ENCODE assay signal across 20 cellular contexts in genomic region chr14:83860757-83861156, GRCh38.
A peak's percentile ranks its signal among the peaks of the same experiment; 100 is the strongest.
DNase-seq lines count a peak whose midpoint lies in the region; ATAC-seq, FAIRE-seq and TF ChIP-seq lines count a peak whose summit lies in the region.
"Had no signal": no experiment of that assay in that cellular context is flagged by ENCODE, and none has a peak within 500 bp of the region (broad histone marks: within the 10 kb centered on the region; RNA-seq: fewer than 3 reads in every experiment).

No MANE protein-coding gene starts in this region.

- H3K27me3 ChIP-seq in mammary epithelial cell (ENCODE audit: insufficient read depth, low read length) (no peaks in the 10 kb centered on the region), IMR-90 (ENCODE audit: control insufficient read depth, insufficient read depth, low read length) (no peaks in the 10 kb centered on the region), bronchial epithelial cell (ENCODE audit: control insufficient read depth, insufficient read depth, low read length) (no peaks in the 10 kb centered on the region)

- H3K79me1 ChIP-seq in IMR-90 (ENCODE audit: low read depth in 1 of 2, low read length in 2 of 2), result no peaks in the 10 kb centered on the region

- no peaks in the 10 kb centered on the region for H3K9me1 ChIP-seq in IMR-90 (ENCODE audit: insufficient read depth, low read length)

- H3K23ac ChIP-seq in IMR-90 (ENCODE audit: low read depth, low read length), result no peak overlapping the region

- intact Hi-C loops in MCF 10A (cut with micrococcal nuclease) (no loop called here), mammary epithelial cell (cut with micrococcal nuclease) (no loop called here), IMR-90 (cut with micrococcal nuclease) (no loop called here), Right ventricle myocardium superior (cut with DNase I) (no loop called here)

- H2AFZ ChIP-seq in mammary epithelial cell (ENCODE audit: low read depth, low read length) (no peak overlapping the region), IMR-90 (replicated peaks; ENCODE audit: low read length, poor library complexity) (no peak overlapping the region)
- H2AFZ ChIP-seq: GM23338 had no signal

- no peak overlapping the region for H3K4me2 ChIP-seq in mammary epithelial cell (ENCODE audit: insufficient read depth, low read depth, low read length)
- no peak overlapping the region for H3K4me2 ChIP-seq in IMR-90 (ENCODE audit: low read depth, low read length)
- H3K4me2 ChIP-seq: A549, GM23338 had no signal

- H4K5ac ChIP-seq in IMR-90 (ENCODE audit: low read depth, low read length), result no peak overlapping the region

- H3K4me1 Mint-ChIP-seq in MCF 10A (ENCODE audit: insufficient read depth, unreplicated experiment), result peaks cover 12% of the 10 kb centered on the region

- H4K20me1 ChIP-seq in mammary epithelial cell (ENCODE audit: insufficient read depth, low read length), result no peaks in the 10 kb centered on the region
- no peaks in the 10 kb centered on the region for H4K20me1 ChIP-seq in IMR-90 (ENCODE audit: insufficient read depth, low read length)

- H2AK5ac ChIP-seq in IMR-90 (ENCODE audit: low read depth, low read length), result no peak overlapping the region

- no peak overlapping the region for H2AK9ac ChIP-seq in IMR-90 (replicated peaks; ENCODE audit: low read depth, low read length, poor library complexity)

- H3K4ac ChIP-seq in IMR-90 (ENCODE audit: low read depth, low read length), result no peak overlapping the region

- no peak for TF ChIP-seq CTCF in MCF 10A (IDR thresholded peaks at IDR 0.05; ENCODE audit: unreplicated experiment)
- no peak for TF ChIP-seq CTCF in mammary epithelial cell (conservative IDR thresholded peaks at IDR 0.05 in 1 of 2, IDR thresholded peaks at IDR 0.05 in 1 of 2; ENCODE audit: extremely low read depth in 1 of 2, insufficient read depth in 1 of 2, low read depth in 1 of 2, low read length in 2 of 2)
- TF ChIP-seq CTCF in IMR-90 (conservative IDR thresholded peaks at IDR 0.05; ENCODE audit: low read depth, low read length), result no peak
- no peak for TF ChIP-seq CTCF in bronchial epithelial cell (IDR thresholded peaks at IDR 0.05; ENCODE audit: insufficient read depth, low read length, severe bottlenecking)

- H3K27ac ChIP-seq in mammary epithelial cell (ENCODE audit: insufficient read depth, low read depth, low read length), result no peak overlapping the region
- H3K27ac ChIP-seq in IMR-90 (ENCODE audit: insufficient read depth, low read length), result no peak overlapping the region
- H3K27ac ChIP-seq: 22Rv1, A549, C4-2B, HL-60 had no signal

- in situ Hi-C loops in mammary epithelial cell (cut with MboI; ENCODE audit: low sequenced_read_pairs in 2 of 2) (no loop called here), IMR-90 (cut with MboI; ENCODE audit: low sequenced_read_pairs) (no loop called here)

- POLR2A ChIA-PET in MCF 10A (lab: Yijun Ruan, JAX) (no interaction called here), IMR-90 (lab: Charles Lee; ENCODE audit: unreplicated experiment) (no interaction called here)

- WGBS in mammary epithelial cell (ENCODE audit: low coverage, missing lambda C conversion rate), result 15% methylated on average over 3 of the region's 3 CpGs
- WGBS in IMR-90 (ENCODE audit: extremely low coverage in 2 of 2, insufficient read length in 1 of 2), 2 experiments, result no CpG with 5 or more reads among the region's 3 CpGs

- no peak overlapping the region for H4K8ac ChIP-seq in IMR-90 (ENCODE audit: low read depth in 2 of 2, low read length in 2 of 2)

- BruUV-seq in MCF 10A (replicated peaks; lab: Mats Ljungman, UMichigan) (no TSS peak), mammary epithelial cell (replicated peaks; lab: Mats Ljungman, UMichigan) (no TSS peak), IMR-90 (replicated peaks; lab: Mats Ljungman, UMichigan) (no TSS peak)

- H2BK120ac ChIP-seq in IMR-90 (ENCODE audit: low read depth, low read length), result no peak overlapping the region

- no peak overlapping the region for H4K91ac ChIP-seq in IMR-90 (ENCODE audit: insufficient read depth, low read depth, low read length)

- H3K79me2 ChIP-seq in mammary epithelial cell (ENCODE audit: insufficient read depth, low read length), result no peaks in the 10 kb centered on the region

- no peak for ATAC-seq in IMR-90 (ENCODE audit: low read depth)
- ATAC-seq in Right ventricle myocardium superior (ENCODE audit: poor library complexity), result no peak
- ATAC-seq in GM19467 (IDR thresholded peaks at IDR 0.05; ENCODE audit: unreplicated experiment), result no peak
- ATAC-seq: A549, GM23338 had no signal

- TF ChIP-seq RAD21 in IMR-90 (IDR thresholded peaks at IDR 0.05; ENCODE audit: low read length), result no peak

- DNase-seq in MCF 10A (ENCODE audit: unreplicated experiment) (peak; percentile 27), mammary epithelial cell (no peak), IMR-90 (peak; percentile 33), bronchial epithelial cell (ENCODE audit: low read depth) (peak; percentile 16), iris pigment epithelial cell (ENCODE audit: low read depth) (peak; percentile 33), Right ventricle myocardium superior (no peak)
- DNase-seq in stimulated activated CD4-positive, alpha-beta T cell treated with anti-CD3 and anti-CD28 coated beads, Interleukin-1b, Interleukin-23, amount 100 ng/mL, for 48 hours, result no peak
- DNase-seq: AML-193; Caco-2; CD4-positive, alpha-beta T cell; GDM1; HCEC 1CT had no signal

- no peak for TF ChIP-seq POLR2A in IMR-90 (IDR thresholded peaks at IDR 0.05; ENCODE audit: low read depth, low read length)

- FAIRE-seq in bronchial epithelial cell (lab: Jason Lieb, UNC), result no peak
- FAIRE-seq: A549, D721Med, H54 had no signal

- H3K4me3 ChIP-seq in mammary epithelial cell (replicated peaks in 1 of 3; ENCODE audit: insufficient read depth in 1 of 3, low read depth in 2 of 3, low read length in 3 of 3) (no peak overlapping the region), IMR-90 (ENCODE audit: insufficient read depth, low read depth, low read length) (no peak overlapping the region), bronchial epithelial cell (ENCODE audit: low read depth, low read length) (no peak overlapping the region)
- H3K4me3 ChIP-seq: A549, GM23338 had no signal

- H2BK15ac ChIP-seq in IMR-90 (ENCODE audit: low read depth, low read length), result no peak overlapping the region

- H3K56ac ChIP-seq in IMR-90 (ENCODE audit: extremely low read depth, insufficient read depth, low read length), result no peak overlapping the region

- no peaks in the 10 kb centered on the region for H3K4me1 ChIP-seq in mammary epithelial cell (ENCODE audit: insufficient read depth, low read length)
- no peaks in the 10 kb centered on the region for H3K4me1 ChIP-seq in IMR-90 (ENCODE audit: control insufficient read depth, insufficient read depth, low read length)
- H3K4me1 ChIP-seq: A549 had no signal

- no peak overlapping the region for H3K14ac ChIP-seq in IMR-90 (replicated peaks; ENCODE audit: low read depth, low read length)

- H3K27ac Mint-ChIP-seq in MCF 10A (ENCODE audit: low read depth, unreplicated experiment), result peak overlapping the region; percentile 44
- H3K27ac Mint-ChIP-seq: CD4-positive, alpha-beta T cell; GM23338 had no signal

- dilution Hi-C loops in mammary epithelial cell (cut with HindIII; ENCODE audit: low sequenced_read_pairs) (no loop called here), IMR-90 (cut with HindIII; ENCODE audit: low sequenced_read_pairs, unreplicated experiment) (no loop called here)

- H3K18ac ChIP-seq in IMR-90 (ENCODE audit: low read depth, low read length), result no peak overlapping the region

- no peak overlapping the region for H2BK20ac ChIP-seq in IMR-90 (ENCODE audit: low read depth, low read length)

- no peaks in the 10 kb centered on the region for H3K27me3 Mint-ChIP-seq in MCF 10A (ENCODE audit: insufficient read depth, unreplicated experiment)
- H3K27me3 Mint-ChIP-seq: CD4-positive, alpha-beta T cell had no signal

- H3K9me3 ChIP-seq in mammary epithelial cell (replicated peaks; ENCODE audit: insufficient read depth, low read length) (peaks cover 7% of the 10 kb centered on the region), IMR-90 (ENCODE audit: control insufficient read depth, insufficient read depth, low read length) (no peaks in the 10 kb centered on the region)
- H3K9me3 ChIP-seq: A549, Caco-2 had no signal

- no peaks in the 10 kb centered on the region for H3K9me3 Mint-ChIP-seq in MCF 10A (ENCODE audit: unreplicated experiment)
- H3K9me3 Mint-ChIP-seq: GM23338 had no signal

- no peaks in the 10 kb centered on the region for H3K36me3 Mint-ChIP-seq in MCF 10A (ENCODE audit: insufficient read depth, unreplicated experiment)

- H2BK5ac ChIP-seq in IMR-90 (ENCODE audit: low read depth, low read length, poor library complexity, severe bottlenecking), result no peak overlapping the region

- H3K9ac ChIP-seq in mammary epithelial cell (ENCODE audit: insufficient read depth, low read length) (no peak overlapping the region), IMR-90 (ENCODE audit: low read depth, low read length) (no peak overlapping the region)

- H3K36me3 ChIP-seq in mammary epithelial cell (ENCODE audit: insufficient read depth, low read length) (no peaks in the 10 kb centered on the region), IMR-90 (ENCODE audit: control insufficient read depth, insufficient read depth, low read length) (no peaks in the 10 kb centered on the region), bronchial epithelial cell (ENCODE audit: control insufficient read depth, insufficient read depth, low read length) (no peaks in the 10 kb centered on the region)

- H3K4me3 Mint-ChIP-seq in MCF 10A (ENCODE audit: unreplicated experiment), result no peak overlapping the region
- H3K4me3 Mint-ChIP-seq: CD4-positive, alpha-beta T cell; GM23338 had no signal

- CTCF ChIA-PET in MCF 10A (lab: Yijun Ruan, JAX) (no interaction called here), mammary epithelial cell (lab: Charles Lee; ENCODE audit: low non-redundant PET) (no interaction called here), IMR-90 (lab: Yijun Ruan, JAX) (no interaction called here)

TF ChIP-seq in IMR-90, 13 proteins besides CTCF, POLR2A, EP300 and RAD21 (continues in another document):
- no peak for TF ChIP-seq MAFK (IDR thresholded peaks at IDR 0.05; ENCODE audit: low read depth, low read length)
- TF ChIP-seq RFX5 (IDR thresholded peaks at IDR 0.05; ENCODE audit: low read depth, low read length), result no peak
- no peak for TF ChIP-seq CHD1 (IDR thresholded peaks at IDR 0.05; ENCODE audit: low read depth, low read length)
- no peak for TF ChIP-seq SMC3 (IDR thresholded peaks at IDR 0.05; ENCODE audit: low read depth, low read length)
- TF ChIP-seq MXI1 (IDR thresholded peaks at IDR 0.05; ENCODE audit: borderline replicate concordance, low read depth, low read length), result no peak
- no peak for TF ChIP-seq NFE2L2 (IDR thresholded peaks at IDR 0.05; ENCODE audit: low read depth, low read length)
- TF ChIP-seq ELK1 (IDR thresholded peaks at IDR 0.05; ENCODE audit: borderline replicate concordance, low read depth, low read length), result no peak

Comparison
In these comparisons a context has a peak if more than half of its experiments do, and no peak if none do; other contexts are left out.
1. DNase-seq: peak in MCF 10A (single experiment), IMR-90 (single experiment), bronchial epithelial cell (single experiment) and iris pigment epithelial cell (single experiment); none in mammary epithelial cell (single experiment), stimulated activated CD4-positive, alpha-beta T cell treated with anti-CD3 and anti-CD28 coated beads, Interleukin-1b, Interleukin-23, amount 100 ng/mL, for 48 hours (single experiment) and Right ventricle myocardium superior (single experiment).